In the genomic region with DNA sequence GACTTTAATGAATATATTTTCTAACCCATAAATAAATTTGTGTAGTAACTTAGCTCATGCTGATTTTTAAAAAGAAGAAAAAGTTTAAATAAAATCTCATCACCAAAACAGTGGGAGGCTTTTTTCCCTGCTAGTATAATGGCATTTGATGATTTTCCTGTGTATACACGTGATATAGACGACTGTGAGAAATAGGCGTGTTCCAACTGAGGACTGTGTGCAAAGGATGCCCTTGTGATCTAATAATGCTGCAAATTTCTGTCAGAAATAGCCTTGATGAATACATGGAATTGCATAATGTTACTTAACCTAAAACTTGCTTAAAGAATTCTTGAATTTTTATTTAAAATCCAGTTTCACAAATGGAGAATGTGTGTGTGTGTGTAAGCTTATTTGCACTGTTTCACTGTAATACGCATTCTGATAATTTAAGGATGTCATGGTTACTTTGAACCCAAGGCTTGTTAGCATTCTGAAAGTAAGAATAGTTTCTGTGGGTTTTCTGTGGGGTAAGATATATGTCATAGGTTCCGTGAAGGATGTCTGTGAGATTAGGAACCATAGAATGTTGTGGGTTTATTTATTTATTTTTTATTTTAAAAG, we compare ENCODE assay signal across 17 cellular contexts.
"Had no signal": no experiment of that assay in that cellular context is flagged by ENCODE, and none has a peak within 500 bp of the region (broad histone marks: within the 10 kb centered on the region; RNA-seq: fewer than 3 reads in every experiment).

No MANE protein-coding gene starts in this region.

- H3K4me3 ChIP-seq: adrenal gland, heart left ventricle, mucosa of descending colon, smooth muscle cell, uterus had no signal

- H3K36me3 ChIP-seq: adrenal gland, heart left ventricle, uterus had no signal

- DNase-seq: activated CD4-positive, alpha-beta T cell treated with anti-CD3 and anti-CD28 coated beads, Interleukin-2, amount 10 ng/mL, durations not matched to agents 7 days and 5 days; activated CD4-positive, CD25-positive, alpha-beta regulatory T cell; activated CD8-positive, alpha-beta memory T cell treated with anti-CD3 and anti-CD28 coated beads for 24 hours; activated naive CD4-positive, alpha-beta T cell treated with anti-CD3 and anti-CD28 coated beads, Interleukin-2, amount 50 U/mL, for 16 hours; adrenal gland; effector CD4-positive, alpha-beta T cell; foreskin melanocyte; heart left ventricle; islet precursor cell; mammary epithelial cell; mucosa of descending colon; natural killer cell; nucleus accumbens; right cardiac atrium; uterus had no signal

- H3K4me1 ChIP-seq: adrenal gland, heart left ventricle, uterus had no signal

- H3K27me3 ChIP-seq: adrenal gland, heart left ventricle, uterus had no signal

- H3K9me3 ChIP-seq: adrenal gland, heart left ventricle, mucosa of descending colon, uterus had no signal

- H3K4me2 ChIP-seq: smooth muscle cell had no signal

- H3K27ac ChIP-seq: adrenal gland, heart left ventricle, uterus had no signal

- ATAC-seq: heart left ventricle, left lobe of liver, mucosa of descending colon, natural killer cell, right cardiac atrium had no signal
